Comparison of ENCODE assay signal across 22 cellular contexts in genomic region chr5:135694016-135694415, GRCh38.
A peak's percentile ranks its signal among the peaks of the same experiment; 100 is the strongest.
DNase-seq lines count a peak whose midpoint lies in the region; ATAC-seq and TF ChIP-seq lines count a peak whose summit lies in the region.
"Had no signal": no experiment of that assay in that cellular context is flagged by ENCODE, and none has a peak within 500 bp of the region (broad histone marks: within the 10 kb centered on the region; RNA-seq: fewer than 3 reads in every experiment).

No MANE protein-coding gene starts in this region.

- no peak for ATAC-seq in foreskin keratinocyte
- no peak for ATAC-seq in GM19324 (IDR thresholded peaks at IDR 0.05; ENCODE audit: low FRiP score, unreplicated experiment)
- ATAC-seq: GM12878 had no signal

- no peak overlapping the region for H3K4me3 ChIP-seq in mammary epithelial cell (replicated peaks in 1 of 3; ENCODE audit: insufficient read depth in 1 of 3, low read depth in 2 of 3, low read length in 3 of 3)
- no peak overlapping the region for H3K4me3 ChIP-seq in skin epidermis
- H3K4me3 ChIP-seq: BLaER1, GM12878, GM23248, SK-N-MC had no signal

- POLR2A ChIA-PET in RWPE1 (lab: Yijun Ruan, JAX; ENCODE audit: low non-redundant PET) = no interaction called here

- H3K27me3 ChIP-seq in mammary epithelial cell (ENCODE audit: insufficient read depth, low read length) (no peaks in the 10 kb centered on the region), foreskin keratinocyte (no peaks in the 10 kb centered on the region)

- in situ Hi-C loops in mammary epithelial cell (cut with MboI; ENCODE audit: low sequenced_read_pairs in 2 of 2) = no loop called here

- WGBS in mammary epithelial cell (ENCODE audit: low coverage, missing lambda C conversion rate) = 3% methylated on average over 7 of the region's 8 CpGs

- intact Hi-C loops in mammary epithelial cell (cut with micrococcal nuclease) = no loop called here

- dilution Hi-C loops in mammary epithelial cell (cut with HindIII; ENCODE audit: low sequenced_read_pairs) = no loop called here

- H3K4me1 ChIP-seq in mammary epithelial cell (ENCODE audit: insufficient read depth, low read length) (peaks cover 20% of the 10 kb centered on the region), foreskin keratinocyte (peaks cover 22% of the 10 kb centered on the region)
- H3K4me1 ChIP-seq: BLaER1 had no signal

- H3K9me3 ChIP-seq in mammary epithelial cell (replicated peaks; ENCODE audit: insufficient read depth, low read length) = no peaks in the 10 kb centered on the region
- H3K9me3 ChIP-seq: BLaER1 had no signal

- no peaks in the 10 kb centered on the region for H4K20me1 ChIP-seq in mammary epithelial cell (ENCODE audit: insufficient read depth, low read length)
- H4K20me1 ChIP-seq: BLaER1 had no signal

- peak overlapping the region; percentile 75 for H3K27ac ChIP-seq in RWPE1
- peak overlapping the region; percentile 46 for H3K27ac ChIP-seq in mammary epithelial cell (ENCODE audit: insufficient read depth, low read depth, low read length)
- peak overlapping the region; percentile 16 for H3K27ac ChIP-seq in foreskin keratinocyte
- H3K27ac ChIP-seq in skin epidermis = peak overlapping the region in 18 of 21 experiments; percentile 5 to 84 (median 52)
- H3K27ac ChIP-seq: BLaER1, GM23248, SK-N-MC had no signal

- CTCF ChIA-PET in RWPE1 (lab: Yijun Ruan, JAX) (interaction anchor here (0.6 to 1.2 kb wide), 2 partner anchors 143 to 222 kb away, joined by 3 to 5 read pairs; no protein-coding TSS in a partner anchor), mammary epithelial cell (lab: Charles Lee; ENCODE audit: low non-redundant PET) (no interaction called here)

- no peak for TF ChIP-seq CTCF in RWPE1 (conservative IDR thresholded peaks at IDR 0.05; ENCODE audit: low read depth)
- TF ChIP-seq CTCF in mammary epithelial cell (conservative IDR thresholded peaks at IDR 0.05 in 1 of 2, IDR thresholded peaks at IDR 0.05 in 1 of 2; ENCODE audit: extremely low read depth in 1 of 2, insufficient read depth in 1 of 2, low read depth in 1 of 2, low read length in 2 of 2) = no peak
- no peak for TF ChIP-seq CTCF in foreskin keratinocyte (conservative IDR thresholded peaks at IDR 0.05)

- no peaks in the 10 kb centered on the region for H3K79me2 ChIP-seq in mammary epithelial cell (ENCODE audit: insufficient read depth, low read length)

- no TSS peak for BruUV-seq in mammary epithelial cell (replicated peaks; lab: Mats Ljungman, UMichigan)

- no peaks in the 10 kb centered on the region for H3K36me3 ChIP-seq in mammary epithelial cell (ENCODE audit: insufficient read depth, low read length)
- H3K36me3 ChIP-seq: BLaER1 had no signal

- H3K4me2 ChIP-seq in mammary epithelial cell (ENCODE audit: insufficient read depth, low read depth, low read length) = peak overlapping the region; percentile 56
- H3K4me2 ChIP-seq: BLaER1 had no signal

- peak overlapping the region; percentile 81 for H2AFZ ChIP-seq in mammary epithelial cell (ENCODE audit: low read depth, low read length)
- H2AFZ ChIP-seq: GM23248 had no signal

- DNase-seq in RWPE1 (ENCODE audit: low spot score) = no peak
- peak; percentile 8 for DNase-seq in mammary epithelial cell
- DNase-seq in foreskin keratinocyte = no peak
- no peak for DNase-seq in midbrain (lab: John Stamatoyannopoulos, UW)
- DNase-seq in GDM1 (lab: John Stamatoyannopoulos, UW) = no peak
- DNase-seq: CD4-positive, alpha-beta T cell; COR-L47; DMS79; GM23248; H9; KG1; NCI-H1694; NCI-H2081; NCI-H2171; NCI-H524 treated with DMSO at 0.1 percent for 48 hours; NCI-H82; SHP77 had no signal

- no peak overlapping the region for H3K9ac ChIP-seq in mammary epithelial cell (ENCODE audit: insufficient read depth, low read length)
- H3K9ac ChIP-seq: BLaER1, GM23248 had no signal

Comparison
In these comparisons a context has a peak if more than half of its experiments do, and no peak if none do; other contexts are left out.
1. H3K27ac ChIP-seq: peak in every context shown above with its lines; median percentile 75 in RWPE1; 52 in skin epidermis; 46 in mammary epithelial cell; 16 in foreskin keratinocyte.